ENCODE assay signal across 1 cellular context in genomic region chr9:27436234-27436633, GRCh38.
TF ChIP-seq lines count a peak whose summit lies in the region.

No MANE protein-coding gene starts in this region.

TF ChIP-seq in HepG2, 621 proteins besides CTCF, POLR2A, EP300 and RAD21 (continued from another document and continues in another):
- no peak for TF ChIP-seq CEBPZ (IDR thresholded peaks at IDR 0.05; ENCODE audit: low read length)
- TF ChIP-seq RFX3 (CRISPR knock-in tag; IDR thresholded peaks at IDR 0.05) = no peak
- TF ChIP-seq ZBTB1 (CRISPR knock-in tag; IDR thresholded peaks at IDR 0.05; ENCODE audit: borderline replicate concordance) = no peak
- TF ChIP-seq RELA (CRISPR knock-in tag; IDR thresholded peaks at IDR 0.05) = no peak
- no peak for TF ChIP-seq CENPBD1 (CRISPR knock-in tag; IDR thresholded peaks at IDR 0.05; ENCODE audit: borderline replicate concordance, low read depth)
- TF ChIP-seq DPF2 (CRISPR knock-in tag; IDR thresholded peaks at IDR 0.05; ENCODE audit: borderline replicate concordance, low read depth) = 0 out of 2 replicates have a peak, but pooled peaks have one; percentile 21
- TF ChIP-seq DR1 (CRISPR knock-in tag; IDR thresholded peaks at IDR 0.05) = no peak
- TF ChIP-seq ZNF160 (CRISPR knock-in tag; IDR thresholded peaks at IDR 0.05) = peak; percentile 87
- no peak for TF ChIP-seq TRIM24 (CRISPR knock-in tag; IDR thresholded peaks at IDR 0.05)
- no peak for TF ChIP-seq ZKSCAN1 (IDR thresholded peaks at IDR 0.05; ENCODE audit: low read length)
- no peak for TF ChIP-seq ZNF367 (CRISPR knock-in tag; IDR thresholded peaks at IDR 0.05; ENCODE audit: borderline replicate concordance)
- TF ChIP-seq ZSCAN30 (CRISPR knock-in tag; IDR thresholded peaks at IDR 0.05) = no peak
- peak; percentile 71; the same call in 1 of the 2 replicates for TF ChIP-seq ZHX1 (CRISPR knock-in tag; IDR thresholded peaks at IDR 0.05; ENCODE audit: low read depth)
- TF ChIP-seq ZFP82 (CRISPR knock-in tag; IDR thresholded peaks at IDR 0.05; ENCODE audit: borderline replicate concordance) = no peak
- no peak for TF ChIP-seq EZH2 (conservative IDR thresholded peaks at IDR 0.05; ENCODE audit: low read depth, low read length)
- TF ChIP-seq ZNF263 (CRISPR knock-in tag; IDR thresholded peaks at IDR 0.05) = no peak
- no peak for TF ChIP-seq TOE1 (CRISPR knock-in tag; IDR thresholded peaks at IDR 0.05)
- TF ChIP-seq TFDP1 (CRISPR knock-in tag; IDR thresholded peaks at IDR 0.05; ENCODE audit: borderline replicate concordance) = no peak
- TF ChIP-seq RXRB (CRISPR knock-in tag; IDR thresholded peaks at IDR 0.05; ENCODE audit: borderline replicate concordance) = peak; percentile 96
- no peak for TF ChIP-seq ZNF619 (CRISPR knock-in tag; IDR thresholded peaks at IDR 0.05)
- no peak for TF ChIP-seq AGO2 (optimal IDR thresholded peaks at IDR 0.05; ENCODE audit: low read depth, low read length)
- TF ChIP-seq IRF1 (CRISPR knock-in tag; IDR thresholded peaks at IDR 0.05; ENCODE audit: low read depth) = no peak
- no peak for TF ChIP-seq ZNF709 (CRISPR knock-in tag; IDR thresholded peaks at IDR 0.05)
- no peak for TF ChIP-seq ARHGAP35 (CRISPR knock-in tag; IDR thresholded peaks at IDR 0.05; ENCODE audit: borderline replicate concordance)
- no peak for TF ChIP-seq ZNF260 (CRISPR knock-in tag; IDR thresholded peaks at IDR 0.05; ENCODE audit: borderline replicate concordance, low read depth)
- TF ChIP-seq ZKSCAN8 (CRISPR knock-in tag; IDR thresholded peaks at IDR 0.05; ENCODE audit: borderline replicate concordance) = peak; percentile 56; the same call in 1 of the 2 replicates
- no peak for TF ChIP-seq BCLAF1 (IDR thresholded peaks at IDR 0.05)
- TF ChIP-seq ZNF329 (CRISPR knock-in tag; IDR thresholded peaks at IDR 0.05; ENCODE audit: low read depth) = no peak
- no peak for TF ChIP-seq NFAT5 (CRISPR knock-in tag; IDR thresholded peaks at IDR 0.05)
- TF ChIP-seq MTA1 (CRISPR knock-in tag; IDR thresholded peaks at IDR 0.05; ENCODE audit: borderline replicate concordance) = no peak
- TF ChIP-seq ELF1 (CRISPR knock-in tag; IDR thresholded peaks at IDR 0.05) = no peak
- no peak for TF ChIP-seq ZNF142 (CRISPR knock-in tag; IDR thresholded peaks at IDR 0.05)
- TF ChIP-seq ZNF703 (CRISPR knock-in tag; IDR thresholded peaks at IDR 0.05; ENCODE audit: borderline replicate concordance) = peak; percentile 78; the same call in 1 of the 2 replicates
- TF ChIP-seq ZNF580 (CRISPR knock-in tag; IDR thresholded peaks at IDR 0.05; ENCODE audit: borderline replicate concordance, low read depth) = peak; percentile 78; the same call in 1 of the 2 replicates
- TF ChIP-seq ZNF547 (CRISPR knock-in tag; IDR thresholded peaks at IDR 0.05) = no peak; the same call in 1 of the 2 replicates
